ENCODE assay signal across 9 cellular contexts in genomic region chr13:62387642-62388041, GRCh38.
DNase-seq lines count a peak whose midpoint lies in the region; FAIRE-seq and TF ChIP-seq lines count a peak whose summit lies in the region.
"Had no signal": no experiment of that assay in that cellular context is flagged by ENCODE, and none has a peak within 500 bp of the region (broad histone marks: within the 10 kb centered on the region; RNA-seq: fewer than 3 reads in every experiment).

No MANE protein-coding gene starts in this region.

- H3K4me3 ChIP-seq in esophagus squamous epithelium (no peak overlapping the region), dorsolateral prefrontal cortex (no peak overlapping the region)

- 8 to 35% methylated on average over 3 of the region's 3 CpGs for WGBS in esophagus squamous epithelium, 2 donors

- no peaks in the 10 kb centered on the region for H3K9me3 ChIP-seq in esophagus squamous epithelium

- no peak overlapping the region for H3K27ac ChIP-seq in C4-2B
- no peak overlapping the region for H3K27ac ChIP-seq in VCaP
- H3K27ac ChIP-seq in esophagus squamous epithelium, result no peak overlapping the region
- H3K27ac ChIP-seq in dorsolateral prefrontal cortex, result no peak overlapping the region

- H3K4me1 ChIP-seq in esophagus squamous epithelium, result no peaks in the 10 kb centered on the region

- peak; percentile 1 for DNase-seq in HTR-8/SVneo (ENCODE audit: insufficient read length, low spot score)
- peak; percentile 5 for DNase-seq in midbrain (lab: John Stamatoyannopoulos, UW)
- DNase-seq in esophagus squamous epithelium (lab: John Stamatoyannopoulos, UW), result no peak
- no peak for DNase-seq in activated gamma-delta T cell (lab: John Stamatoyannopoulos, UW)
- no peak for DNase-seq in activated gamma-delta T cell treated with Interleukin-2 at 50 U/mL for 16 hours
- no peak for DNase-seq in dorsolateral prefrontal cortex
- DNase-seq: NCI-H1694 had no signal

- no peaks in the 10 kb centered on the region for H3K36me3 ChIP-seq in esophagus squamous epithelium

- intact Hi-C loops in esophagus squamous epithelium (cut with DNase I), result no loop called here
- intact Hi-C loops in dorsolateral prefrontal cortex (cut with DNase I), result no loop called here

- H3K27me3 ChIP-seq in esophagus squamous epithelium (no peaks in the 10 kb centered on the region), dorsolateral prefrontal cortex (peaks cover 0 to 2% (median 0%) of the 10 kb centered on the region in 45 donors)

- no peak for TF ChIP-seq POLR2A in esophagus squamous epithelium (IDR thresholded peaks at IDR 0.05)

- TF ChIP-seq CTCF in C4-2B (conservative IDR thresholded peaks at IDR 0.05) (peak; percentile 50), VCaP (conservative IDR thresholded peaks at IDR 0.05) (peak; percentile 55), esophagus squamous epithelium (IDR thresholded peaks at IDR 0.05) (no peak), dorsolateral prefrontal cortex (IDR thresholded peaks at IDR 0.05 in 54 of 56, conservative IDR thresholded peaks at IDR 0.05 in 2 of 56; ENCODE audit: low read depth in 1 of 56, partially characterized antibody in 56 of 56) (peak in 26 of 56 donors; percentile 7 to 57 (median 32))

- FAIRE-seq in HTR-8/SVneo (lab: Jason Lieb, UNC), result no peak

Comparison
In these comparisons a context has a peak if more than half of its experiments do, and no peak if none do; other contexts are left out.
1. CTCF ChIP-seq: peak in C4-2B (single experiment) and VCaP (single experiment); none in esophagus squamous epithelium (0 of 6).
2. DNase-seq: peak in HTR-8/SVneo (single experiment) and midbrain (single experiment); none in esophagus squamous epithelium (single experiment), activated gamma-delta T cell (single experiment), activated gamma-delta T cell treated with Interleukin-2 at 50 U/mL for 16 hours (single experiment) and dorsolateral prefrontal cortex (0 of 10).